ENCODE assay signal across 17 cellular contexts in the genomic region with DNA sequence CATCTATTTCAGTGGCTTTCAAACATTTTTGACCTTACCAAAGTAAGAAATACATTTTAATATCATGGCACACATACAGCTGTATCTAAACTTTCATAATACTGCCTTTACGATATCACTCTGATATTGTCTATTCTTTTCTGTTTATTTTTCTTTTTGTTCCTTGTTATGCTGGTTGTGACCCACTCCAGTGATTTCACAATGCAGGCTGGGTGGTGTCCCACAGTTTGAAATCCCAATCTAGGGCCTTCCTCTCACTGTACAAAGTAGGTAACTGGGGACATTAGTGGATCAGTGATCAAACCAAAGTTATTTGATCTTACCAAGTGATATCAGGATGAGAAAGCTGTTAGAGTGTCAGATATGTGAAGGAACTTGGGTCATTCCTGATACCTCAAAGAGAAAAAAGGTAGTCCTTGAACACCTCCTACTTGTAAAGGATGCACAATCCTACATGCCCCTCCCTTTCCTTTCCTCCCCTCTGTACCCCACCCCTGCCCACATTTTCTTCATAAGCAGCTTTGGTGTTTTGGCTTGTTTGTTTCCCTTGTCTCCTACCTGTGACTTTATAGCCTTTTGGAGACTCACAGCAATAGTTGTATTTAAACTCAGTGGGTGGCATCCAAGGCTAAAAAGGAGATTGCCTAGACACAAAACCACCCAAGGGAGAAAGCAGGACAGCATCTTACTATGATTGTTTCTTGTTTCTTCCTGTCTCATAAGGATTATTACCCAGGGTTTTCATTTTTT.
DNase-seq lines count a peak whose midpoint lies in the region; ATAC-seq, FAIRE-seq and TF ChIP-seq lines count a peak whose summit lies in the region.
"Had no signal": no experiment of that assay in that cellular context is flagged by ENCODE, and none has a peak within 500 bp of the region (broad histone marks: within the 10 kb centered on the region; RNA-seq: fewer than 3 reads in every experiment).

No MANE protein-coding gene starts in this region.

- no peaks in the 10 kb centered on the region for H3K9me3 ChIP-seq in HEK293 (ENCODE audit: control insufficient read depth, insufficient read depth, low read depth, low read length)
- H3K9me3 ChIP-seq in astrocyte (ENCODE audit: insufficient read depth, low read depth, low read length), result no peaks in the 10 kb centered on the region
- no peaks in the 10 kb centered on the region for H3K9me3 ChIP-seq in hepatocyte (ENCODE audit: low read depth)
- H3K9me3 ChIP-seq in skeletal muscle satellite cell (replicated peaks; ENCODE audit: low read length), result no peaks in the 10 kb centered on the region
- H3K9me3 ChIP-seq in CD4-positive, alpha-beta T cell (ENCODE audit: control insufficient read depth, low read length), result no peaks in the 10 kb centered on the region

- H3K36me3 ChIP-seq in HEK293 (ENCODE audit: control insufficient read depth in 2 of 2, insufficient read depth in 1 of 2, low read length in 2 of 2) (no peaks in the 10 kb centered on the region), astrocyte (ENCODE audit: insufficient read depth, low read length) (no peaks in the 10 kb centered on the region), hepatocyte (replicated peaks; ENCODE audit: insufficient read depth, low read depth) (no peaks in the 10 kb centered on the region), skeletal muscle satellite cell (ENCODE audit: insufficient read depth, low read length) (peaks cover 12% of the 10 kb centered on the region)
- H3K36me3 ChIP-seq: neural progenitor cell had no signal

- TF ChIP-seq CTCF in HEK293 (tag by site-specific recombination; IDR thresholded peaks at IDR 0.05), result no peak
- no peak for TF ChIP-seq CTCF in astrocyte (IDR thresholded peaks at IDR 0.05; ENCODE audit: insufficient read depth, low read depth, low read length)
- no peak for TF ChIP-seq CTCF in hepatocyte (IDR thresholded peaks at IDR 0.05; ENCODE audit: poor library complexity)
- no peak for TF ChIP-seq CTCF in CD4-positive, alpha-beta T cell (IDR thresholded peaks at IDR 0.05)

- H3K27ac Mint-ChIP-seq in astrocyte (ENCODE audit: unreplicated experiment), result peak overlapping the region; percentile 83
- no peak overlapping the region for H3K27ac Mint-ChIP-seq in CD4-positive, alpha-beta T cell
- H3K27ac Mint-ChIP-seq: activated naive CD8-positive, alpha-beta T cell; B cell; neural progenitor cell; stimulated activated effector memory CD8-positive, alpha-beta T cell treated with anti-CD3 and anti-CD28 coated beads, Interleukin-12 subunit alpha, Interleukin-12 subunit beta, amount 100 ng/mL, for 72 hours had no signal

- H3K27me3 ChIP-seq in astrocyte (ENCODE audit: insufficient read depth, low read length) (no peaks in the 10 kb centered on the region), hepatocyte (no peaks in the 10 kb centered on the region), skeletal muscle satellite cell (ENCODE audit: control insufficient read depth, insufficient read depth, low read length) (no peaks in the 10 kb centered on the region)
- H3K27me3 ChIP-seq in CD4-positive, alpha-beta T cell (ENCODE audit: control insufficient read depth, insufficient read depth, low read length), result no peaks in the 10 kb centered on the region
- H3K27me3 ChIP-seq: neural progenitor cell had no signal

- DNase-seq in astrocyte (ENCODE audit: low read depth) (no peak), hepatocyte (ENCODE audit: low spot score) (no peak), NCI-H187 (lab: John Stamatoyannopoulos, UW) (no peak), CD1c-positive myeloid dendritic cell (ENCODE audit: extremely low spot score) (no peak)
- DNase-seq in CD4-positive, alpha-beta T cell, result no peak
- DNase-seq: activated CD4-positive, CD25-positive, alpha-beta regulatory T cell treated with anti-CD3 and anti-CD28 coated beads, Interleukin-2, amount 50 U/mL, for 72 hours; DMS53; NCI-H2029; NCI-H69 had no signal

- no peak for FAIRE-seq in astrocyte (lab: Jason Lieb, UNC)
- FAIRE-seq: endothelial cell of umbilical vein had no signal

- no peak overlapping the region for H2AFZ ChIP-seq in astrocyte (ENCODE audit: low read depth, low read length)
- no peak overlapping the region for H2AFZ ChIP-seq in hepatocyte
- H2AFZ ChIP-seq: neural progenitor cell had no signal

- H3K79me2 ChIP-seq in astrocyte (ENCODE audit: insufficient read depth, low read length) (peaks cover 80% of the 10 kb centered on the region), hepatocyte (peaks cover 49% of the 10 kb centered on the region)

- no peaks in the 10 kb centered on the region for H3K9me3 Mint-ChIP-seq in astrocyte (ENCODE audit: unreplicated experiment)
- no peaks in the 10 kb centered on the region for H3K9me3 Mint-ChIP-seq in CD4-positive, alpha-beta T cell
- H3K9me3 Mint-ChIP-seq: neural progenitor cell; stimulated activated effector memory CD8-positive, alpha-beta T cell treated with anti-CD3 and anti-CD28 coated beads, Interleukin-12 subunit alpha, Interleukin-12 subunit beta, amount 100 ng/mL, for 72 hours had no signal

- H3K4me1 Mint-ChIP-seq in astrocyte (ENCODE audit: low read depth, unreplicated experiment), result peaks cover 52% of the 10 kb centered on the region
- H3K4me1 Mint-ChIP-seq in CD4-positive, alpha-beta T cell (ENCODE audit: low read depth), result peaks cover 6% of the 10 kb centered on the region

- no peak overlapping the region for H3K4me3 Mint-ChIP-seq in astrocyte (ENCODE audit: unreplicated experiment)
- H3K4me3 Mint-ChIP-seq in CD4-positive, alpha-beta T cell, result no peak overlapping the region
- H3K4me3 Mint-ChIP-seq: activated naive CD8-positive, alpha-beta T cell; B cell; neural progenitor cell; stimulated activated effector memory CD8-positive, alpha-beta T cell treated with anti-CD3 and anti-CD28 coated beads, Interleukin-12 subunit alpha, Interleukin-12 subunit beta, amount 100 ng/mL, for 72 hours had no signal

- no peaks in the 10 kb centered on the region for H3K9me2 ChIP-seq in hepatocyte (replicated peaks; ENCODE audit: insufficient read depth)

- no peak overlapping the region for H3K27ac ChIP-seq in HEK293 (ENCODE audit: extremely low read depth, low read depth, low read length)
- H3K27ac ChIP-seq in astrocyte (ENCODE audit: low read depth, low read length), result peak overlapping the region; percentile 68
- H3K27ac ChIP-seq in hepatocyte, result peak overlapping the region; percentile 44
- no peak overlapping the region for H3K27ac ChIP-seq in CD4-positive, alpha-beta T cell (ENCODE audit: low read depth, low read length)
- H3K27ac ChIP-seq: neural progenitor cell had no signal

- H3K4me3 ChIP-seq in HEK293 (ENCODE audit: low read depth, low read length) (no peak overlapping the region), astrocyte (ENCODE audit: insufficient read depth, low read depth, low read length) (no peak overlapping the region), hepatocyte (no peak overlapping the region), skeletal muscle satellite cell (ENCODE audit: low read length) (no peak overlapping the region)
- H3K4me3 ChIP-seq: neural progenitor cell had no signal

- CTCF ChIA-PET in HEK293 (lab: Yijun Ruan, JAX), result interaction anchor here (0.6 to 0.8 kb wide), 2 partner anchors 47 to 174 kb away, joined by 3 to 5 read pairs; no protein-coding TSS in a partner anchor
- CTCF ChIA-PET in CD4-positive, alpha-beta T cell (lab: Charles Lee), result no interaction called here

- ATAC-seq in CD4-positive, alpha-beta T cell (ENCODE audit: poor library complexity), result no peak
- ATAC-seq in GM21529 (IDR thresholded peaks at IDR 0.05; ENCODE audit: unreplicated experiment), result no peak
- ATAC-seq: stimulated activated effector memory CD8-positive, alpha-beta T cell treated with anti-CD3 and anti-CD28 coated beads, Interleukin-12 subunit alpha, Interleukin-12 subunit beta, amount 100 ng/mL, for 72 hours had no signal

- H3K4me1 ChIP-seq in HEK293 (ENCODE audit: control insufficient read depth, insufficient read depth, low read length), result peaks cover 5% of the 10 kb centered on the region
- H3K4me1 ChIP-seq in astrocyte (ENCODE audit: insufficient read depth, low read length), result peaks cover 35% of the 10 kb centered on the region
- peaks cover 44% of the 10 kb centered on the region for H3K4me1 ChIP-seq in hepatocyte (ENCODE audit: insufficient read depth)
- peaks cover 76% of the 10 kb centered on the region for H3K4me1 ChIP-seq in skeletal muscle satellite cell (ENCODE audit: control insufficient read depth, insufficient read depth, low read length)

- peaks cover 4% of the 10 kb centered on the region for H3K36me3 Mint-ChIP-seq in astrocyte (ENCODE audit: low read depth, unreplicated experiment)
- H3K36me3 Mint-ChIP-seq in CD4-positive, alpha-beta T cell (ENCODE audit: low read depth), result no peaks in the 10 kb centered on the region
- H3K36me3 Mint-ChIP-seq: activated naive CD8-positive, alpha-beta T cell; stimulated activated effector memory CD8-positive, alpha-beta T cell treated with anti-CD3 and anti-CD28 coated beads, Interleukin-12 subunit alpha, Interleukin-12 subunit beta, amount 100 ng/mL, for 72 hours had no signal

- no peaks in the 10 kb centered on the region for H3K27me3 Mint-ChIP-seq in astrocyte (ENCODE audit: low read depth, unreplicated experiment)
- no peaks in the 10 kb centered on the region for H3K27me3 Mint-ChIP-seq in CD4-positive, alpha-beta T cell

- no peak overlapping the region for H3K4me2 ChIP-seq in astrocyte (ENCODE audit: low read length)
- peak overlapping the region; percentile 45 for H3K4me2 ChIP-seq in hepatocyte
- H3K4me2 ChIP-seq in skeletal muscle satellite cell (ENCODE audit: low read length), result peak overlapping the region; percentile 38
- H3K4me2 ChIP-seq: neural progenitor cell had no signal

- 80% methylated on average over 1 of the region's 1 CpG for WGBS in hepatocyte (ENCODE audit: low lambda C conversion rate, missing lambda C conversion rate)

- H3K9ac ChIP-seq in astrocyte (ENCODE audit: low read length) (no peak overlapping the region), skeletal muscle satellite cell (ENCODE audit: low read depth, low read length) (no peak overlapping the region)
- H3K9ac ChIP-seq: neural progenitor cell had no signal

- intact Hi-C loops in CD4-positive, alpha-beta T cell (cut with DNase I, micrococcal nuclease), result no loop called here

- no peaks in the 10 kb centered on the region for H4K20me1 ChIP-seq in astrocyte (ENCODE audit: insufficient read depth, low read length)
- H4K20me1 ChIP-seq in hepatocyte (ENCODE audit: insufficient read depth, poor library complexity, severe bottlenecking), result no peaks in the 10 kb centered on the region

- POLR2A ChIA-PET in HEK293 (lab: Yijun Ruan, JAX), result interaction anchor here (0.6 kb wide), 1 partner anchor 190 kb away, joined by 4 read pairs; no protein-coding TSS in a partner anchor
- POLR2A ChIA-PET in CD4-positive, alpha-beta T cell (lab: Charles Lee), result no interaction called here

TF ChIP-seq in HEK293, 187 proteins besides CTCF, POLR2A, EP300 and RAD21 (continues in another document):
- peak; percentile 61 for TF ChIP-seq GLIS1 (tag by site-specific recombination; IDR thresholded peaks at IDR 0.05)

Comparison
In these comparisons a context has a peak if more than half of its experiments do, and no peak if none do; other contexts are left out.
1. H3K27ac ChIP-seq: peak in astrocyte (single experiment) and hepatocyte (single experiment); none in HEK293 (single experiment) and CD4-positive, alpha-beta T cell (single experiment).